Comparison of ENCODE assay signal across 8 cellular contexts in the genomic region with DNA sequence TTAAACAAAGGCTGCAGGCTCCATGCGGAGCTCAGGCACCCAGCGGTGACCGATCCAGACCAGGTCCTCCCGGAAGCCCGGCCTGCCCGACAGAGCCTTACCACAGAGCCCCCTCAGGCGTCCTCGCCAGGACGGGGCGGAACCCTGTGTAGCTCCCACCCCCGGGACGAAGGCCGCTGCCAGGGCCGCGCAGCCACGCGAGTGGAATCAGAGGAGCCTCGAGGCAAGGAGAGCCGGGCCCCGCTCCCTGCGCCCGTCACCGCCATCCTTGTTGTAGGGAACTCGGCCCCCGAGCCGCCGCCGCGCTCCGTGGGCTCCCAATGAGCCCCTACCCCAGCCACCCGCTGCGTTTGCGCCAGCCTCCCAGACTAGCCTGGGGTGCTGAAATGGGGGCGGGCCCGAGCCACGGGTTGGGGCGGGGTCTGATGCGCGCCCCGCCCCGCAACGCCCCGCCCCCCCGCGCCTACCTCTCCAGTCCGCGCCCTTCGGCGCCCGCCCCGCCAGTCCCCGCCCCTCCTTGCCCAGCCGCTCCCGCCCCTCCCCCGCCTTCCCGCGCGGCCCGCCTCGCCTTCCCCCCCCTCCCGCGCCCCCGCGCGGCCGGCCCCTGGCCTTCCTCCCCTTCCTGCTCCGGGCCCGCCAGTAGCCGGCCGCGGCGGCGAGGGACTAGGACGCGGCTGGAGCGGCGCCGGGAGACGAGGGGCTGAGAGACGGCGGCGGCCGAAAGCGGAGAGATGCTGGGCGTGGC.
DNase-seq lines count a peak whose midpoint lies in the region; ATAC-seq and TF ChIP-seq lines count a peak whose summit lies in the region.

A gene with protein sequence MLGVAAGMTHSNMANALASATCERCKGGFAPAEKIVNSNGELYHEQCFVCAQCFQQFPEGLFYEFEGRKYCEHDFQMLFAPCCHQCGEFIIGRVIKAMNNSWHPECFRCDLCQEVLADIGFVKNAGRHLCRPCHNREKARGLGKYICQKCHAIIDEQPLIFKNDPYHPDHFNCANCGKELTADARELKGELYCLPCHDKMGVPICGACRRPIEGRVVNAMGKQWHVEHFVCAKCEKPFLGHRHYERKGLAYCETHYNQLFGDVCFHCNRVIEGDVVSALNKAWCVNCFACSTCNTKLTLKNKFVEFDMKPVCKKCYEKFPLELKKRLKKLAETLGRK (plus strand): TSS at position 639 of the 745 bp plus-strand sequence. CDS start 93 bp downstream, at position 732.

- TF ChIP-seq POLR2A in erythroblast (IDR thresholded peaks at IDR 0.05; ENCODE audit: low read length): peak; percentile 81

- H3K9me3 ChIP-seq in HUES6 (ENCODE audit: control insufficient read depth, insufficient read depth, low read depth, low read length) (no peaks in the 10 kb centered on the region), muscle layer of colon (ENCODE audit: low read length) (no peaks in the 10 kb centered on the region)

- H3K4me1 ChIP-seq in HUES6 (ENCODE audit: control insufficient read depth, insufficient read depth, low read length) (peaks cover 22% of the 10 kb centered on the region), muscle layer of colon (ENCODE audit: insufficient read depth, low read length) (peaks cover 23% of the 10 kb centered on the region)

- H3K27ac ChIP-seq in HUES6 (ENCODE audit: low read depth, low read length): peak within 1 kb of the TSS; percentile 93
- peak within 1 kb of the TSS; percentile 90 for H3K27ac ChIP-seq in muscle layer of colon (ENCODE audit: low read depth, low read length)

- DNase-seq in DMS 273 treated with DMSO at 0.1 percent for 48 hours (lab: John Stamatoyannopoulos, UW) (peak; percentile 67), OCI-M2 (lab: John Stamatoyannopoulos, UW; ENCODE audit: unreplicated experiment) (peak; percentile 60), erythroblast (lab: John Stamatoyannopoulos, UW) (peak; percentile 91 to 94)
- DNase-seq in activated T-cell treated with anti-CD3 and anti-CD28 coated beads, Interleukin-2, amount 50 U/mL, for 1 hour: peak; percentile 87
- peak; percentile 73 to 76 for DNase-seq in stimulated activated CD8-positive, alpha-beta memory T cell treated with anti-CD3 and anti-CD28 coated beads, Interleukin-7, amount 100 ng/mL, for 1 hour (ENCODE audit: low read depth in 2 of 2)

- H3K4me3 ChIP-seq in HUES6 (ENCODE audit: low read depth, low read length) (peak within 1 kb of the TSS; percentile 96), muscle layer of colon (ENCODE audit: low read depth in 1 of 2, low read length in 2 of 2) (peak within 1 kb of the TSS; percentile 89 to 92)

- H3K36me3 ChIP-seq in HUES6 (ENCODE audit: control insufficient read depth, insufficient read depth, low read length) (no peaks in the 10 kb centered on the region), muscle layer of colon (ENCODE audit: insufficient read depth, low read length) (no peaks in the 10 kb centered on the region)

- H3K9ac ChIP-seq in HUES6 (ENCODE audit: low read length): peak within 1 kb of the TSS; percentile 90
- H3K9ac ChIP-seq in muscle layer of colon (ENCODE audit: low read length): peak within 1 kb of the TSS; percentile 67

- peaks cover 4% of the 10 kb centered on the region; the same call in 1 of the 2 replicates for H3K27me3 ChIP-seq in HUES6 (ENCODE audit: control insufficient read depth, insufficient read depth, low read length)
- H3K27me3 ChIP-seq in muscle layer of colon (ENCODE audit: control insufficient read depth in 1 of 2, insufficient read depth in 2 of 2, low read length in 2 of 2): no peaks in the 10 kb centered on the region

- ATAC-seq in GM21423 (IDR thresholded peaks at IDR 0.05; ENCODE audit: unreplicated experiment): peak; percentile 82

Comparison
In these comparisons a context has a peak if more than half of its experiments do, and no peak if none do; other contexts are left out.
1. Peak in every context shown above with its lines: DNase-seq, ATAC-seq, H3K4me3 ChIP-seq and H3K27ac ChIP-seq.